ENCODE assay signal across 26 cellular contexts in the genomic region with DNA sequence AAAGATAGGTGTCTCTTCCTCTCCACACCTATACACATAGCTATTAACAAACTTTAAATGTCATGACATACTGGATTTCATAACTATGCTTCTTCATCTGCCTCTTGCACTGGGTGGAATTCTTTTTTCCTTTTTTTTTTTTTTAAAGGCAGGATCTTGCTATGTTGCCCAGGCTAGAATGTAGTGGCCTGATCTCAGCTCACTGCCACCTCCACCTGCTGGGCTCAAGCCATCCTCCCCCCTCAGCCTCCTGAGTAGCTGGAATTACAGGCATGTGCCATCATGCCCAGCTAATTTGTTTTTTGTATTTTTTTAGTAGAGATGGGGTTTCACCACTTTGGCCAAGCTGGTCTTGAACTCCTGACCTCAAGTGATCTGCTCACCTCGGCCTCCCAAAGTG. TPM values are rescaled to one million over a fixed set of nuclear protein-coding genes. Genes with fewer than 3 reads are reported as not detected.
"Had no signal": no experiment of that assay in that cellular context is flagged by ENCODE, and none has a peak within 500 bp of the region (broad histone marks: within the 10 kb centered on the region; RNA-seq: fewer than 3 reads in every experiment).

No MANE protein-coding gene starts in this region.

- H3K4me1 ChIP-seq: SJCRH30 had no signal

- H3K9me3 ChIP-seq: ascending aorta, SJCRH30 had no signal

- H3K27me3 ChIP-seq: ascending aorta, cardiac muscle cell, SJCRH30 had no signal

- DNase-seq: activated CD4-positive, alpha-beta T cell treated with anti-CD3 and anti-CD28 coated beads, Interleukin-2, amount 10 ng/mL, durations not matched to agents 24 days and 14 days; activated CD4-positive, alpha-beta T cell treated with anti-CD3 and anti-CD28 coated beads, Interleukin-2, amount 50 U/mL, for 4 hours; activated CD8-positive, alpha-beta T cell treated with anti-CD3 and anti-CD28 coated beads, Interleukin-2, amount 10 ng/mL, durations not matched to agents 7 days and 5 days; activated gamma-delta T cell; activated naive CD4-positive, alpha-beta T cell treated with Interleukin-2 at 50 U/mL for 16 hours; activated naive CD8-positive, alpha-beta T cell treated with anti-CD3 and anti-CD28 coated beads, Interleukin-2, amount 10 ng/mL, durations not matched to agents 7 days and 5 days; activated T-cell treated with anti-CD3 and anti-CD28 coated beads, Interleukin-2, amount 50 U/mL, for 24 hours; amygdala; NCI-H1092 treated with DMSO at 0.1 percent for 48 hours; NCI-H1417; NCI-H1930; NCI-H2081 treated with DMSO at 0.1 percent for 48 hours; NCI-H226; NCI-H446 treated with DMSO at 0.1 percent for 48 hours; NCI-H524 treated with DMSO at 0.1 percent for 48 hours; SHP77; SJCRH30; T1000; WERI-Rb-1 had no signal

- ATAC-seq: activated CD8-positive, alpha-beta T cell treated with anti-CD3 and anti-CD28 coated beads, Interleukin-2, amount 10 ng/mL, durations not matched to agents 7 days and 5 days; Panc1 had no signal

- H3K4me3 ChIP-seq: ascending aorta, cardiac muscle cell, SJCRH30, SK-N-MC had no signal

- H3K27ac ChIP-seq: ascending aorta, cardiac muscle cell, SJCRH30, SK-N-MC, WERI-Rb-1 had no signal

RNA-seq across cellular contexts. Expression of gene CD27, which starts 43.5 kb away (rescaled TPM):
- total RNA-seq: ascending aorta, cardiac muscle cell, chondrocyte, M059J, RPMI7951 had no signal
